ENCODE assay signal across 29 cellular contexts in the genomic region with DNA sequence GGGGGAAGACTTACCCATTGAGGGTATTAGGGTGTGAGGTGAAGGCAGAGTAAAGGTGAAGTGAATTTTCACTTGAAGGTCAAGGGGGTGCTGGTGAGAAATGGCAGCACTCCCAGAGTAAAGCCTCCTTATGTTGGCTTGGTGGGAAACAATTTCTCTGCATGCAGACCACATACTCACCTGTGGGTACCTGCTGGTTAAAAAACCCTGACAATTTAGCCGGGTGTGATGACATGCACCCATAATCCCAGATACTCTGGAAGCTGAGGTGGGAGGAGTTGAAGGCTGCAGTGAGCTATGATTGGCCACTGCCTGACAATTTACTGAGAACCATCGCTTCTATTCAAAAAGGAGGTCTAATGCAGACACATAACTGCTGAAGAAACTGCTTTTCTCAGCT.
"Had no signal": no experiment of that assay in that cellular context is flagged by ENCODE, and none has a peak within 500 bp of the region (broad histone marks: within the 10 kb centered on the region; RNA-seq: fewer than 3 reads in every experiment).

No MANE protein-coding gene starts in this region.

- H3K36me3 ChIP-seq: neutrophil had no signal

- H3K9me3 ChIP-seq: psoas muscle, testis, thyroid gland, transverse colon, upper lobe of right lung had no signal

- H3K27me3 ChIP-seq: heart right ventricle, hepatocyte, left lung, neural progenitor cell, neutrophil, stomach, testis, thyroid gland, transverse colon, upper lobe of right lung had no signal

- H3K4me3 ChIP-seq: heart right ventricle, hepatocyte, left lung, lung, neural progenitor cell, psoas muscle, skin epidermis, stomach, testis, thyroid gland, transverse colon, upper lobe of right lung had no signal

- DNase-seq: heart right ventricle; kidney glomerular epithelial cell; left cardiac atrium; left lung; mesendoderm; naive B cell; natural killer cell; nephron progenitor cell; occipital lobe; psoas muscle; stimulated activated CD4-positive, alpha-beta T cell treated with anti-CD3 and anti-CD28 coated beads, Interleukin-12 subunit alpha, Interleukin-12 subunit beta, amount 100 ng/mL, for 4 hours; stimulated activated CD4-positive, alpha-beta T cell treated with anti-CD3 and anti-CD28 coated beads, Interleukin-15, amount 100 ng/mL, for 24 hours; stimulated activated CD4-positive, alpha-beta T cell treated with anti-CD3 and anti-CD28 coated beads, Interleukin-2, amount 100 ng/mL, for 24 hours; stimulated activated CD4-positive, alpha-beta T cell treated with anti-CD3 and anti-CD28 coated beads, Interleukin-4, amount 100 ng/mL, for 1 hour; stimulated activated naive B cell treated with anti-CD40 and anti-IgM and Interleukin-4, amounts not matched to agents 10 μg/mL and 1 μg/mL and 100 μg/mL, for 72 hours; stimulated activated naive CD8-positive, alpha-beta T cell treated with anti-CD3 and anti-CD28 coated beads, Interleukin-15, Interleukin-2, amounts not matched to agents 100 U/mL and 50 U/mL, for 24 hours; stomach; testis; thyroid gland; transverse colon; upper lobe of right lung had no signal

- H3K4me1 ChIP-seq: testis had no signal

- H3K9me3 Mint-ChIP-seq: natural killer cell had no signal

- ATAC-seq: heart right ventricle; left cardiac atrium; left lung; natural killer cell; psoas muscle; sciatic nerve; stimulated activated naive B cell treated with anti-CD40 and anti-IgM and Interleukin-4, amounts not matched to agents 10 μg/mL and 1 μg/mL and 100 μg/mL, for 72 hours; stimulated activated naive CD8-positive, alpha-beta T cell treated with anti-CD3 and anti-CD28 coated beads, Interleukin-15, Interleukin-2, amounts not matched to agents 100 U/mL and 50 U/mL, for 24 hours; upper lobe of right lung had no signal

- H3K27ac Mint-ChIP-seq: mesothelial cell of epicardium; naive B cell; natural killer cell; nephron progenitor cell; neural progenitor cell; stimulated activated naive B cell treated with anti-CD40 and anti-IgM and Interleukin-4, amounts not matched to agents 10 μg/mL and 1 μg/mL and 100 μg/mL, for 72 hours had no signal

- H3K27me3 Mint-ChIP-seq: naive B cell; stimulated activated naive B cell treated with anti-CD40 and anti-IgM and Interleukin-4, amounts not matched to agents 10 μg/mL and 1 μg/mL and 100 μg/mL, for 72 hours had no signal

- H3K4me3 Mint-ChIP-seq: mesothelial cell of epicardium; naive B cell; natural killer cell; nephron progenitor cell; neural progenitor cell; stimulated activated naive B cell treated with anti-CD40 and anti-IgM and Interleukin-4, amounts not matched to agents 10 μg/mL and 1 μg/mL and 100 μg/mL, for 72 hours had no signal

- H3K36me3 Mint-ChIP-seq: natural killer cell had no signal

- H3K27ac ChIP-seq: heart right ventricle, hepatocyte, left lung, neural progenitor cell, neutrophil, parathyroid adenoma, psoas muscle, skin epidermis, stomach, testis, thyroid gland, transverse colon, upper lobe of right lung had no signal
